17 cellular contexts compared by ENCODE assay signal in the genomic region with DNA sequence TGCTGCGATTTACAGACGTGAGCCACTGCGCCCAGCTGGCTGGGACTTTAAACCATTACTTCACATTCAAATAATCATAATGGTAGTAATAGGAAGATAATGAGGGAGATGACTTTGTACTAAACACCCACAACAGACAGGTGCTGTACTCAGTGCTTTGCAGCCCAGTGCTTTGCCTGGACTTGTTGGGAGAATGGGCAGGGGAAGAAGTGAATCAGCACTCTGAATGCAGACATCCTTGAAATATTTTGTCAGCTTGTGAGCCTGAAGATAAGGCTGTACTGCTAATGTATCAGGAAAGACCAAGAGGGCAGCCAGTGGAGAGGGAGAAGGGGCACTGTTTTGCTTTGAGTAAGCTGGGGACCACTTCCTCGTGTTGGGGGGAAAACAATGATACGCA. TPM values are rescaled to one million over a fixed set of nuclear protein-coding genes. Genes with fewer than 3 reads are reported as not detected.
A peak's percentile ranks its signal among the peaks of the same experiment; 100 is the strongest.
DNase-seq lines count a peak whose midpoint lies in the region; ATAC-seq, FAIRE-seq and TF ChIP-seq lines count a peak whose summit lies in the region.
"Had no signal": no experiment of that assay in that cellular context is flagged by ENCODE, and none has a peak within 500 bp of the region (broad histone marks: within the 10 kb centered on the region; RNA-seq: fewer than 3 reads in every experiment).

No MANE protein-coding gene starts in this region.

- no peak overlapping the region for H3K4me2 ChIP-seq in endothelial cell of umbilical vein (ENCODE audit: insufficient read depth, low read length)
- H3K4me2 ChIP-seq: BLaER1 treated with 17β-estradiol and CSF1 and Interleukin-3, amounts not matched to agents 10 nM and 100 nM had no signal

- H3K27ac ChIP-seq in RWPE1 (no peak overlapping the region), endothelial cell of umbilical vein (ENCODE audit: insufficient read depth, low read depth, low read length) (no peak overlapping the region)
- H3K27ac ChIP-seq: BLaER1 treated with 17β-estradiol and CSF1 and Interleukin-3, amounts not matched to agents 10 nM and 100 nM had no signal

- H3K36me3 ChIP-seq in endothelial cell of umbilical vein (ENCODE audit: control insufficient read depth in 2 of 2, extremely low read depth in 1 of 2, insufficient read depth in 2 of 2, low read length in 2 of 2) = no peaks in the 10 kb centered on the region
- H3K36me3 ChIP-seq: BLaER1 treated with 17β-estradiol and CSF1 and Interleukin-3, amounts not matched to agents 10 nM and 100 nM had no signal

- intact Hi-C loops in endothelial cell of umbilical vein (cut with micrococcal nuclease) = no loop called here

- H3K4me1 ChIP-seq in endothelial cell of umbilical vein (ENCODE audit: control insufficient read depth, extremely low read depth, insufficient read depth, low read length) = no peaks in the 10 kb centered on the region
- H3K4me1 ChIP-seq: BLaER1 treated with 17β-estradiol and CSF1 and Interleukin-3, amounts not matched to agents 10 nM and 100 nM had no signal

- no peak overlapping the region for H3K4me3 ChIP-seq in endothelial cell of umbilical vein (replicated peaks in 1 of 3; ENCODE audit: insufficient read depth in 1 of 3, low read depth in 1 of 3, low read length in 3 of 3)
- H3K4me3 ChIP-seq: BLaER1 treated with 17β-estradiol and CSF1 and Interleukin-3, amounts not matched to agents 10 nM and 100 nM had no signal

- dilution Hi-C loops in endothelial cell of umbilical vein (cut with MboI; ENCODE audit: extremely low pct_ligation_motif_present, low sequenced_read_pairs) = no loop called here

- no peak overlapping the region for H2AFZ ChIP-seq in endothelial cell of umbilical vein (ENCODE audit: low read depth, low read length)

- no peaks in the 10 kb centered on the region for H3K9me3 ChIP-seq in endothelial cell of umbilical vein (replicated peaks; ENCODE audit: control insufficient read depth, insufficient read depth, low read length)
- H3K9me3 ChIP-seq: BLaER1 treated with 17β-estradiol and CSF1 and Interleukin-3, amounts not matched to agents 10 nM and 100 nM had no signal

- no peak for FAIRE-seq in endothelial cell of umbilical vein (lab: Jason Lieb, UNC)

- no peak for TF ChIP-seq POLR2A in endothelial cell of umbilical vein (IDR thresholded peaks at IDR 0.05; ENCODE audit: low read depth, low read length)

- no peaks in the 10 kb centered on the region for H3K9me1 ChIP-seq in endothelial cell of umbilical vein (replicated peaks; ENCODE audit: control insufficient read depth, extremely low read depth, insufficient read depth, low read length)

- no TSS peak for BruUV-seq in endothelial cell of umbilical vein (replicated peaks; lab: Mats Ljungman, UMichigan)

- peak; percentile 79 for DNase-seq in HPDE6-E6E7 (ENCODE audit: extremely low spot score)
- DNase-seq in RWPE1 (ENCODE audit: low spot score) = peak; percentile 55
- DNase-seq in endothelial cell of umbilical vein (ENCODE audit: low read depth, low spot score) = peak; percentile 20
- peak; percentile 29 for DNase-seq in kidney tubule cell (ENCODE audit: low spot score)
- no peak for DNase-seq in NCI-H82 (lab: John Stamatoyannopoulos, UW)
- DNase-seq: Calu3; CD8-positive, alpha-beta T cell; GF-D8; NCI-H1048; NCI-H2081; NCI-H510A; PC-3; RPMI8226 had no signal

- POLR2A ChIA-PET in RWPE1 (lab: Yijun Ruan, JAX; ENCODE audit: low non-redundant PET) = no interaction called here
- POLR2A ChIA-PET in endothelial cell of umbilical vein (lab: Charles Lee) = no interaction called here

- no peaks in the 10 kb centered on the region for H3K79me2 ChIP-seq in endothelial cell of umbilical vein (ENCODE audit: control insufficient read depth, insufficient read depth, low read length)

- CTCF ChIA-PET in RWPE1 (lab: Yijun Ruan, JAX) = interaction anchor here (1.8 to 2.0 kb wide), 2 partner anchors 9 to 261 kb away, joined by 4 to 7 read pairs; no protein-coding TSS in a partner anchor
- CTCF ChIA-PET in endothelial cell of umbilical vein (lab: Charles Lee) = interaction anchor here (0.6 to 3.1 kb wide), 4 partner anchors 10 to 377 kb away, joined by 3 to 24 read pairs (median 6); no protein-coding TSS in a partner anchor

- ATAC-seq in HG02938 (IDR thresholded peaks at IDR 0.05; ENCODE audit: unreplicated experiment) (no peak), HG03159 (IDR thresholded peaks at IDR 0.05; ENCODE audit: unreplicated experiment) (no peak)
- ATAC-seq: CD8-positive, alpha-beta T cell; HCT116; PC-3 had no signal

- no peak overlapping the region for H3K9ac ChIP-seq in endothelial cell of umbilical vein (replicated peaks; ENCODE audit: extremely low read depth, insufficient read depth, low read length)
- H3K9ac ChIP-seq: BLaER1 treated with 17β-estradiol and CSF1 and Interleukin-3, amounts not matched to agents 10 nM and 100 nM had no signal

- no peak for TF ChIP-seq CTCF in RWPE1 (conservative IDR thresholded peaks at IDR 0.05; ENCODE audit: low read depth)
- no peak for TF ChIP-seq CTCF in endothelial cell of umbilical vein (IDR thresholded peaks at IDR 0.05; ENCODE audit: extremely low read depth in 1 of 2, insufficient read depth in 1 of 2, low read depth in 1 of 2, low read length in 2 of 2)

- H3K27me3 ChIP-seq in endothelial cell of umbilical vein (ENCODE audit: control insufficient read depth in 2 of 2, insufficient read depth in 2 of 2, low read length in 2 of 2) = peaks cover 6% of the 10 kb centered on the region in 2 experiments
- H3K27me3 ChIP-seq: BLaER1 treated with 17β-estradiol and CSF1 and Interleukin-3, amounts not matched to agents 10 nM and 100 nM had no signal

- no peaks in the 10 kb centered on the region for H4K20me1 ChIP-seq in endothelial cell of umbilical vein (replicated peaks; ENCODE audit: control insufficient read depth, extremely low read depth, insufficient read depth, low read length)
- H4K20me1 ChIP-seq: BLaER1 treated with 17β-estradiol and CSF1 and Interleukin-3, amounts not matched to agents 10 nM and 100 nM had no signal

TF ChIP-seq in endothelial cell of umbilical vein, 7 proteins besides CTCF, POLR2A, EP300 and RAD21:
- TF ChIP-seq MYC (IDR thresholded peaks at IDR 0.05; ENCODE audit: low read depth, low read length) = no peak

RNA-seq across cellular contexts. Expression of a gene that starts 17.4 kb away (rescaled TPM):
- not detected in 2 replicates for total RNA-seq in endothelial cell of umbilical vein
- not detected in 2 replicates for polyA plus RNA-seq in endothelial cell of umbilical vein
- polyA plus RNA-seq in endothelial cell of umbilical vein (2011; cell fraction: cytosol; rRNA removed) = not detected in 2 replicates
- polyA plus RNA-seq in endothelial cell of umbilical vein (2011; cell fraction: nucleus; rRNA removed) = not detected in 2 replicates
- not detected in 2 replicates for polyA plus RNA-seq in endothelial cell of umbilical vein (2012)
- polyA minus RNA-seq in endothelial cell of umbilical vein = not detected in 2 replicates
- not detected for polyA minus RNA-seq in endothelial cell of umbilical vein (2011; cell fraction: cytosol; rRNA and poly(A)+ RNA removed)
- polyA minus RNA-seq in endothelial cell of umbilical vein (2011; cell fraction: nucleus; rRNA and poly(A)+ RNA removed) = not detected in 2 replicates
- total RNA-seq: Calu3; CD8-positive, alpha-beta T cell; PC-3 had no signal
